1 cellular context compared by ENCODE assay signal in the genomic region with DNA sequence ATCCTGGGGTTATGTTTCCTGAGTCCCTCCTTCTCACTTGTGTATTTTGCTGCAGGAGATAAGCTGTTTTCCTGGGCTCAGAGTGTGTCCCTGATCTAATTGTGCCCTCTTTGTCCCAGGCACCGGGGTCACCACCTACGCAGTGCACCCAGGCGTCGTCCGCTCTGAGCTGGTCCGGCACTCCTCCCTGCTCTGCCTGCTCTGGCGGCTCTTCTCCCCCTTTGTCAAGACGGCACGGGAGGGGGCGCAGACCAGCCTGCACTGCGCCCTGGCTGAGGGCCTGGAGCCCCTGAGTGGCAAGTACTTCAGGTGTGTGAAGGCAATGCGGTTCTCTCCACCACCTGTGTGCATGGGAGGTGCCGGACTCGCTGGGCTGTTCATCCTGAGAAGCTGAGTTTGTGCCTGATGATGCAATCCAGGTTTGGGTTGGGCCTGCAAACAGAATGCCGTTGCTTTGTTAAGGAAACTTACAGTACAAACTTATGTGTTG.
A peak's percentile ranks its signal among the peaks of the same experiment; 100 is the strongest.
TF ChIP-seq lines count a peak whose summit lies in the region.

No MANE protein-coding gene starts in this region.

TF ChIP-seq in HepG2, 621 proteins besides CTCF, POLR2A, EP300 and RAD21 (continued from another document and continues in another):
- TF ChIP-seq, protein P1, sequence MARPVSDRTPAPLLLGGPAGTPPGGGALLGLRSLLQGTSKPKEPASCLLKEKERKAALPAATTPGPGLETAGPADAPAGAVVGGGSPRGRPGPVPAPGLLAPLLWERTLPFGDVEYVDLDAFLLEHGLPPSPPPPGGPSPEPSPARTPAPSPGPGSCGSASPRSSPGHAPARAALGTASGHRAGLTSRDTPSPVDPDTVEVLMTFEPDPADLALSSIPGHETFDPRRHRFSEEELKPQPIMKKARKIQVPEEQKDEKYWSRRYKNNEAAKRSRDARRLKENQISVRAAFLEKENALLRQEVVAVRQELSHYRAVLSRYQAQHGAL (CRISPR knock-in tag; IDR thresholded peaks at IDR 0.05; ENCODE audit: not compliant biosample characterization): no peak
- peak; percentile 61 for TF ChIP-seq GABPB1 (CRISPR knock-in tag; IDR thresholded peaks at IDR 0.05)
- peak; percentile 77 for TF ChIP-seq HOXA3 (CRISPR knock-in tag; IDR thresholded peaks at IDR 0.05)
- TF ChIP-seq MTF2 (CRISPR knock-in tag; IDR thresholded peaks at IDR 0.05; ENCODE audit: borderline replicate concordance): peak; percentile 83; the same call in 1 of the 2 replicates
- TF ChIP-seq SRSF1 (optimal IDR thresholded peaks at IDR 0.05; ENCODE audit: low read depth, low read length): peak; percentile 49
- TF ChIP-seq ZBTB38 (CRISPR knock-in tag; IDR thresholded peaks at IDR 0.05): peak; percentile 74; the same call in 1 of the 2 replicates
- 0 out of 2 replicates have a peak, but pooled peaks have one; percentile 36 for TF ChIP-seq KDM4B (CRISPR knock-in tag; IDR thresholded peaks at IDR 0.05)
- peak; percentile 62 for TF ChIP-seq RBFOX2 (IDR thresholded peaks at IDR 0.05; ENCODE audit: low read depth, low read length)
- TF ChIP-seq GATAD2A (CRISPR knock-in tag; IDR thresholded peaks at IDR 0.05): peak; percentile 55; the same call in 1 of the 2 replicates
- TF ChIP-seq ZNF747 (CRISPR knock-in tag; IDR thresholded peaks at IDR 0.05; ENCODE audit: borderline replicate concordance): 0 out of 2 replicates have a peak, but pooled peaks have one; percentile 35
- TF ChIP-seq, protein P2, sequence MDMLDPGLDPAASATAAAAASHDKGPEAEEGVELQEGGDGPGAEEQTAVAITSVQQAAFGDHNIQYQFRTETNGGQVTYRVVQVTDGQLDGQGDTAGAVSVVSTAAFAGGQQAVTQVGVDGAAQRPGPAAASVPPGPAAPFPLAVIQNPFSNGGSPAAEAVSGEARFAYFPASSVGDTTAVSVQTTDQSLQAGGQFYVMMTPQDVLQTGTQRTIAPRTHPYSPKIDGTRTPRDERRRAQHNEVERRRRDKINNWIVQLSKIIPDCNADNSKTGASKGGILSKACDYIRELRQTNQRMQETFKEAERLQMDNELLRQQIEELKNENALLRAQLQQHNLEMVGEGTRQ (IDR thresholded peaks at IDR 0.05; ENCODE audit: low read depth, low read length): no peak
- TF ChIP-seq, protein P2 (CRISPR knock-in tag; IDR thresholded peaks at IDR 0.05; ENCODE audit: borderline replicate concordance): no peak
- TF ChIP-seq, protein P3, sequence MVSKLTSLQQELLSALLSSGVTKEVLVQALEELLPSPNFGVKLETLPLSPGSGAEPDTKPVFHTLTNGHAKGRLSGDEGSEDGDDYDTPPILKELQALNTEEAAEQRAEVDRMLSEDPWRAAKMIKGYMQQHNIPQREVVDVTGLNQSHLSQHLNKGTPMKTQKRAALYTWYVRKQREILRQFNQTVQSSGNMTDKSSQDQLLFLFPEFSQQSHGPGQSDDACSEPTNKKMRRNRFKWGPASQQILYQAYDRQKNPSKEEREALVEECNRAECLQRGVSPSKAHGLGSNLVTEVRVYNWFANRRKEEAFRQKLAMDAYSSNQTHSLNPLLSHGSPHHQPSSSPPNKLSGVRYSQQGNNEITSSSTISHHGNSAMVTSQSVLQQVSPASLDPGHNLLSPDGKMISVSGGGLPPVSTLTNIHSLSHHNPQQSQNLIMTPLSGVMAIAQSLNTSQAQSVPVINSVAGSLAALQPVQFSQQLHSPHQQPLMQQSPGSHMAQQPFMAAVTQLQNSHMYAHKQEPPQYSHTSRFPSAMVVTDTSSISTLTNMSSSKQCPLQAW (CRISPR knock-in tag; IDR thresholded peaks at IDR 0.05): peak; percentile 78
- TF ChIP-seq ZFX (CRISPR knock-in tag; IDR thresholded peaks at IDR 0.05; ENCODE audit: low read depth): peak; percentile 83
- no peak for TF ChIP-seq YEATS4 (CRISPR knock-in tag; IDR thresholded peaks at IDR 0.05; ENCODE audit: borderline replicate concordance)
- TF ChIP-seq ATF7-NPFF (CRISPR knock-in tag; IDR thresholded peaks at IDR 0.05; ENCODE audit: low read depth): 0 out of 2 replicates have a peak, but pooled peaks have one; percentile 35
- TF ChIP-seq NRL (CRISPR knock-in tag; IDR thresholded peaks at IDR 0.05; ENCODE audit: borderline replicate concordance): peak; percentile 87; the same call in 1 of the 2 replicates
- TF ChIP-seq SOX5 (CRISPR knock-in tag; IDR thresholded peaks at IDR 0.05; ENCODE audit: borderline replicate concordance): peak; percentile 22; the same call in 1 of the 2 replicates
- no peak for TF ChIP-seq BRCA1 (CRISPR knock-in tag; IDR thresholded peaks at IDR 0.05)
- 0 out of 2 replicates have a peak, but pooled peaks have one; percentile 45 for TF ChIP-seq DMAP1 (CRISPR knock-in tag; IDR thresholded peaks at IDR 0.05)
- 0 out of 2 replicates have a peak, but pooled peaks have one; percentile 64 for TF ChIP-seq NCOA1 (CRISPR knock-in tag; IDR thresholded peaks at IDR 0.05)
- TF ChIP-seq ZNF501 (CRISPR knock-in tag; IDR thresholded peaks at IDR 0.05): 0 out of 2 replicates have a peak, but pooled peaks have one; percentile 54
- TF ChIP-seq, protein P4, sequence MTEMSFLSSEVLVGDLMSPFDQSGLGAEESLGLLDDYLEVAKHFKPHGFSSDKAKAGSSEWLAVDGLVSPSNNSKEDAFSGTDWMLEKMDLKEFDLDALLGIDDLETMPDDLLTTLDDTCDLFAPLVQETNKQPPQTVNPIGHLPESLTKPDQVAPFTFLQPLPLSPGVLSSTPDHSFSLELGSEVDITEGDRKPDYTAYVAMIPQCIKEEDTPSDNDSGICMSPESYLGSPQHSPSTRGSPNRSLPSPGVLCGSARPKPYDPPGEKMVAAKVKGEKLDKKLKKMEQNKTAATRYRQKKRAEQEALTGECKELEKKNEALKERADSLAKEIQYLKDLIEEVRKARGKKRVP (CRISPR knock-in tag; IDR thresholded peaks at IDR 0.05): peak in 1 of 2 experiments; percentile 97; a peak in 2 of 4 replicates
- 0 out of 2 replicates have a peak, but pooled peaks have one; percentile 58 for TF ChIP-seq ZC3H13 (CRISPR knock-in tag; IDR thresholded peaks at IDR 0.05)
- peak; percentile 74; the same call in 1 of the 2 replicates for TF ChIP-seq ARID2 (CRISPR knock-in tag; IDR thresholded peaks at IDR 0.05; ENCODE audit: borderline replicate concordance)
- no peak for TF ChIP-seq SMC3 (IDR thresholded peaks at IDR 0.05; ENCODE audit: low read length)
- TF ChIP-seq HNRNPLL (IDR thresholded peaks at IDR 0.05; ENCODE audit: low read depth, low read length, poor library complexity, severe bottlenecking): peak; percentile 68
- TF ChIP-seq NAIF1 (CRISPR knock-in tag; IDR thresholded peaks at IDR 0.05; ENCODE audit: borderline replicate concordance): no peak
- no peak for TF ChIP-seq TGIF2 (CRISPR knock-in tag; IDR thresholded peaks at IDR 0.05)
- TF ChIP-seq, protein P5, sequence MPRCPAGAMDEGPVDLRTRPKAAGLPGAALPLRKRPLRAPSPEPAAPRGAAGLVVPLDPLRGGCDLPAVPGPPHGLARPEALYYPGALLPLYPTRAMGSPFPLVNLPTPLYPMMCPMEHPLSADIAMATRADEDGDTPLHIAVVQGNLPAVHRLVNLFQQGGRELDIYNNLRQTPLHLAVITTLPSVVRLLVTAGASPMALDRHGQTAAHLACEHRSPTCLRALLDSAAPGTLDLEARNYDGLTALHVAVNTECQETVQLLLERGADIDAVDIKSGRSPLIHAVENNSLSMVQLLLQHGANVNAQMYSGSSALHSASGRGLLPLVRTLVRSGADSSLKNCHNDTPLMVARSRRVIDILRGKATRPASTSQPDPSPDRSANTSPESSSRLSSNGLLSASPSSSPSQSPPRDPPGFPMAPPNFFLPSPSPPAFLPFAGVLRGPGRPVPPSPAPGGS (CRISPR knock-in tag; IDR thresholded peaks at IDR 0.05): 0 out of 2 replicates have a peak, but pooled peaks have one; percentile 53
- no peak for TF ChIP-seq ZNF101 (CRISPR knock-in tag; IDR thresholded peaks at IDR 0.05; ENCODE audit: borderline replicate concordance, low read depth)
- no peak for TF ChIP-seq ZNF562 (CRISPR knock-in tag; IDR thresholded peaks at IDR 0.05; ENCODE audit: borderline replicate concordance)
- TF ChIP-seq POLR2AphosphoS5 (IDR thresholded peaks at IDR 0.05; ENCODE audit: low read depth, low read length): peak; percentile 39; the same call in 1 of the 2 replicates
- TF ChIP-seq, protein P6, sequence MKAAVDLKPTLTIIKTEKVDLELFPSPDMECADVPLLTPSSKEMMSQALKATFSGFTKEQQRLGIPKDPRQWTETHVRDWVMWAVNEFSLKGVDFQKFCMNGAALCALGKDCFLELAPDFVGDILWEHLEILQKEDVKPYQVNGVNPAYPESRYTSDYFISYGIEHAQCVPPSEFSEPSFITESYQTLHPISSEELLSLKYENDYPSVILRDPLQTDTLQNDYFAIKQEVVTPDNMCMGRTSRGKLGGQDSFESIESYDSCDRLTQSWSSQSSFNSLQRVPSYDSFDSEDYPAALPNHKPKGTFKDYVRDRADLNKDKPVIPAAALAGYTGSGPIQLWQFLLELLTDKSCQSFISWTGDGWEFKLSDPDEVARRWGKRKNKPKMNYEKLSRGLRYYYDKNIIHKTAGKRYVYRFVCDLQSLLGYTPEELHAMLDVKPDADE (CRISPR knock-in tag; IDR thresholded peaks at IDR 0.05): no peak
- TF ChIP-seq SOX6 (IDR thresholded peaks at IDR 0.05): no peak
- TF ChIP-seq SOX6 (CRISPR knock-in tag; IDR thresholded peaks at IDR 0.05): peak; percentile 89
- TF ChIP-seq GLI4 (CRISPR knock-in tag; IDR thresholded peaks at IDR 0.05; ENCODE audit: borderline replicate concordance): no peak
- TF ChIP-seq, protein P7, sequence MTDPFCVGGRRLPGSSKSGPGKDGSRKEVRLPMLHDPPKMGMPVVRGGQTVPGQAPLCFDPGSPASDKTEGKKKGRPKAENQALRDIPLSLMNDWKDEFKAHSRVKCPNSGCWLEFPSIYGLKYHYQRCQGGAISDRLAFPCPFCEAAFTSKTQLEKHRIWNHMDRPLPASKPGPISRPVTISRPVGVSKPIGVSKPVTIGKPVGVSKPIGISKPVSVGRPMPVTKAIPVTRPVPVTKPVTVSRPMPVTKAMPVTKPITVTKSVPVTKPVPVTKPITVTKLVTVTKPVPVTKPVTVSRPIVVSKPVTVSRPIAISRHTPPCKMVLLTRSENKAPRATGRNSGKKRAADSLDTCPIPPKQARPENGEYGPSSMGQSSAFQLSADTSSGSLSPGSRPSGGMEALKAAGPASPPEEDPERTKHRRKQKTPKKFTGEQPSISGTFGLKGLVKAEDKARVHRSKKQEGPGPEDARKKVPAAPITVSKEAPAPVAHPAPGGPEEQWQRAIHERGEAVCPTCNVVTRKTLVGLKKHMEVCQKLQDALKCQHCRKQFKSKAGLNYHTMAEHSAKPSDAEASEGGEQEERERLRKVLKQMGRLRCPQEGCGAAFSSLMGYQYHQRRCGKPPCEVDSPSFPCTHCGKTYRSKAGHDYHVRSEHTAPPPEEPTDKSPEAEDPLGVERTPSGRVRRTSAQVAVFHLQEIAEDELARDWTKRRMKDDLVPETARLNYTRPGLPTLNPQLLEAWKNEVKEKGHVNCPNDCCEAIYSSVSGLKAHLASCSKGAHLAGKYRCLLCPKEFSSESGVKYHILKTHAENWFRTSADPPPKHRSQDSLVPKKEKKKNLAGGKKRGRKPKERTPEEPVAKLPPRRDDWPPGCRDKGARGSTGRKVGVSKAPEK (CRISPR knock-in tag; IDR thresholded peaks at IDR 0.05; ENCODE audit: borderline replicate concordance): no peak
- no peak for TF ChIP-seq SMYD3 (CRISPR knock-in tag; IDR thresholded peaks at IDR 0.05)
- TF ChIP-seq MIER3 (CRISPR knock-in tag; IDR thresholded peaks at IDR 0.05; ENCODE audit: borderline replicate concordance): 0 out of 2 replicates have a peak, but pooled peaks have one; percentile 22
- TF ChIP-seq ZNF761 (CRISPR knock-in tag; conservative IDR thresholded peaks at IDR 0.05): 0 out of 2 replicates have a peak, but pooled peaks have one; percentile 31
- TF ChIP-seq BHLHE40 (IDR thresholded peaks at IDR 0.05; ENCODE audit: low read length): no peak
- 0 out of 2 replicates have a peak, but pooled peaks have one; percentile 13 for TF ChIP-seq ELF1 (CRISPR knock-in tag; IDR thresholded peaks at IDR 0.05)
- peak; percentile 86; the same call in 1 of the 2 replicates for TF ChIP-seq ZNF713 (CRISPR knock-in tag; IDR thresholded peaks at IDR 0.05)
- TF ChIP-seq ZNF737 (CRISPR knock-in tag; IDR thresholded peaks at IDR 0.05; ENCODE audit: borderline replicate concordance): no peak
- TF ChIP-seq KAT8 (CRISPR knock-in tag; IDR thresholded peaks at IDR 0.05): no peak
- TF ChIP-seq GTF3A (CRISPR knock-in tag; conservative IDR thresholded peaks at IDR 0.05): no peak
- no peak for TF ChIP-seq MAZ (IDR thresholded peaks at IDR 0.05; ENCODE audit: borderline replicate concordance, low read depth, low read length)
- TF ChIP-seq MAZ (CRISPR knock-in tag; IDR thresholded peaks at IDR 0.05; ENCODE audit: low read depth): peak; percentile 60; the same call in 1 of the 2 replicates
- TF ChIP-seq ATF7 (IDR thresholded peaks at IDR 0.05): peak; percentile 62
- TF ChIP-seq ATF7 (CRISPR knock-in tag; IDR thresholded peaks at IDR 0.05): no peak
- TF ChIP-seq ZNF619 (CRISPR knock-in tag; IDR thresholded peaks at IDR 0.05): no peak
- TF ChIP-seq XBP1 (CRISPR knock-in tag; IDR thresholded peaks at IDR 0.05): no peak
- peak; percentile 79; the same call in 1 of the 2 replicates for TF ChIP-seq ZNF225 (CRISPR knock-in tag; IDR thresholded peaks at IDR 0.05)
- no peak for TF ChIP-seq GPN1 (CRISPR knock-in tag; IDR thresholded peaks at IDR 0.05; ENCODE audit: borderline replicate concordance)
- TF ChIP-seq, protein P8, sequence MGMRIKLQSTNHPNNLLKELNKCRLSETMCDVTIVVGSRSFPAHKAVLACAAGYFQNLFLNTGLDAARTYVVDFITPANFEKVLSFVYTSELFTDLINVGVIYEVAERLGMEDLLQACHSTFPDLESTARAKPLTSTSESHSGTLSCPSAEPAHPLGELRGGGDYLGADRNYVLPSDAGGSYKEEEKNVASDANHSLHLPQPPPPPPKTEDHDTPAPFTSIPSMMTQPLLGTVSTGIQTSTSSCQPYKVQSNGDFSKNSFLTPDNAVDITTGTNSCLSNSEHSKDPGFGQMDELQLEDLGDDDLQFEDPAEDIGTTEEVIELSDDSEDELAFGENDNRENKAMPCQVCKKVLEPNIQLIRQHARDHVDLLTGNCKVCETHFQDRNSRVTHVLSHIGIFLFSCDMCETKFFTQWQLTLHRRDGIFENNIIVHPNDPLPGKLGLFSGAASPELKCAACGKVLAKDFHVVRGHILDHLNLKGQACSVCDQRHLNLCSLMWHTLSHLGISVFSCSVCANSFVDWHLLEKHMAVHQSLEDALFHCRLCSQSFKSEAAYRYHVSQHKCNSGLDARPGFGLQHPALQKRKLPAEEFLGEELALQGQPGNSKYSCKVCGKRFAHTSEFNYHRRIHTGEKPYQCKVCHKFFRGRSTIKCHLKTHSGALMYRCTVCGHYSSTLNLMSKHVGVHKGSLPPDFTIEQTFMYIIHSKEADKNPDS (CRISPR knock-in tag; IDR thresholded peaks at IDR 0.05): peak; percentile 85; the same call in 1 of the 2 replicates
- no peak for TF ChIP-seq PHB2 (IDR thresholded peaks at IDR 0.05; ENCODE audit: partially characterized antibody)
- no peak for TF ChIP-seq KDM6A (CRISPR knock-in tag; IDR thresholded peaks at IDR 0.05; ENCODE audit: low read depth)
- peak; percentile 41; the same call in 1 of the 2 replicates for TF ChIP-seq ZSCAN21 (CRISPR knock-in tag; IDR thresholded peaks at IDR 0.05; ENCODE audit: borderline replicate concordance)
- TF ChIP-seq MAFG (CRISPR knock-in tag; IDR thresholded peaks at IDR 0.05): no peak
- TF ChIP-seq KDM1A (CRISPR knock-in tag; IDR thresholded peaks at IDR 0.05): 0 out of 2 replicates have a peak, but pooled peaks have one; percentile 44
